16 cellular contexts compared by ENCODE assay signal in genomic region chr1:94929816-94930215, GRCh38. TPM values are rescaled to one million over a fixed set of nuclear protein-coding genes. Genes with fewer than 3 reads are reported as not detected.
DNase-seq lines count a peak whose midpoint lies in the region; ATAC-seq, FAIRE-seq and TF ChIP-seq lines count a peak whose summit lies in the region.
"Had no signal": no experiment of that assay in that cellular context is flagged by ENCODE, and none has a peak within 500 bp of the region (broad histone marks: within the 10 kb centered on the region; RNA-seq: fewer than 3 reads in every experiment).

No MANE protein-coding gene starts in this region.

- in situ Hi-C loops in astrocyte of the cerebellum (cut with HindIII; ENCODE audit: low sequenced_read_pairs), result no loop called here

- peaks cover 8 to 23% of the 10 kb centered on the region in 2 donors for H3K4me1 ChIP-seq in kidney (ENCODE audit: control insufficient read depth in 1 of 2, insufficient read depth in 1 of 2, low read depth in 1 of 2, low read length in 2 of 2)
- no peaks in the 10 kb centered on the region for H3K4me1 ChIP-seq in parathyroid adenoma
- peaks cover 14 to 34% (median 25%) of the 10 kb centered on the region in 4 donors for H3K4me1 ChIP-seq in upper lobe of left lung

- H3K27me3 ChIP-seq in parathyroid adenoma (ENCODE audit: control insufficient read depth, insufficient read depth, low read length), result no peaks in the 10 kb centered on the region
- peaks cover 0 to 10% (median 0%) of the 10 kb centered on the region in 4 donors for H3K27me3 ChIP-seq in upper lobe of left lung

- 83 to 90% methylated on average over 3 of the region's 3 CpGs for WGBS in upper lobe of left lung, 2 donors

- no peak for TF ChIP-seq POLR2A in upper lobe of left lung (IDR thresholded peaks at IDR 0.05)

- intact Hi-C loops in kidney (cut with DNase I), result loop anchor here (10.0 kb wide), 1 partner anchor 65 kb away; no protein-coding TSS in a partner anchor

- ATAC-seq in upper lobe of left lung (ENCODE audit: low FRiP score in 2 of 2) (no peak), GM21529 (IDR thresholded peaks at IDR 0.05; ENCODE audit: unreplicated experiment) (no peak), HG02571 (IDR thresholded peaks at IDR 0.05; ENCODE audit: unreplicated experiment) (no peak)
- ATAC-seq: activated CD8-positive, alpha-beta T cell treated with anti-CD3 and anti-CD28 coated beads for 36 hours had no signal

- H3K4me2 ChIP-seq in parathyroid adenoma (ENCODE audit: low read length), result peak overlapping the region; percentile 50

- no peak for FAIRE-seq in kidney (lab: Jason Lieb, UNC)
- FAIRE-seq: keratinocyte had no signal

- no peak overlapping the region for H2AFZ ChIP-seq in parathyroid adenoma

- no peak for TF ChIP-seq EP300 in upper lobe of left lung (IDR thresholded peaks at IDR 0.05)

- H3K9me3 ChIP-seq in kidney (ENCODE audit: control insufficient read depth in 1 of 2, low read length in 2 of 2) (no peaks in the 10 kb centered on the region), parathyroid adenoma (ENCODE audit: control insufficient read depth, low read length) (no peaks in the 10 kb centered on the region), upper lobe of left lung (no peaks in the 10 kb centered on the region)

- H3K27ac ChIP-seq in kidney (ENCODE audit: low read depth in 2 of 2, low read length in 2 of 2), result peak overlapping the region in 1 of 2 donors; percentile 99
- no peak overlapping the region for H3K27ac ChIP-seq in parathyroid adenoma
- peak overlapping the region; percentile 52 to 99 (median 66) for H3K27ac ChIP-seq in upper lobe of left lung

- H3K36me3 ChIP-seq in kidney (ENCODE audit: control insufficient read depth in 1 of 2, insufficient read depth in 2 of 2, low read length in 2 of 2) (no peaks in the 10 kb centered on the region), parathyroid adenoma (ENCODE audit: control insufficient read depth, insufficient read depth, low read length) (no peaks in the 10 kb centered on the region), upper lobe of left lung (peaks cover 0 to 15% (median 0%) of the 10 kb centered on the region in 4 donors)

- H3K9ac ChIP-seq in kidney (ENCODE audit: low read length in 2 of 2) (peak overlapping the region in 1 of 2 donors; percentile 67), parathyroid adenoma (no peak overlapping the region)

- H3K4me3 ChIP-seq in astrocyte of the cerebellum (ENCODE audit: low read depth, low read length) (peak overlapping the region; percentile 96), kidney (ENCODE audit: low read length in 2 of 2) (peak overlapping the region; percentile 70 to 82), parathyroid adenoma (ENCODE audit: low read depth, low read length) (no peak overlapping the region), upper lobe of left lung (peak overlapping the region in 3 of 4 donors; percentile 70 to 79 (median 72))

- no peaks in the 10 kb centered on the region for H3K79me2 ChIP-seq in parathyroid adenoma

- DNase-seq in astrocyte of the cerebellum (ENCODE audit: low read depth) (no peak), kidney (no peak), upper lobe of left lung (no peak), superior temporal gyrus (ENCODE audit: extremely low spot score) (no peak)
- DNase-seq in activated naive CD4-positive, alpha-beta T cell (lab: John Stamatoyannopoulos, UW), result no peak
- DNase-seq: activated CD8-positive, alpha-beta T cell treated with anti-CD3 and anti-CD28 coated beads for 36 hours; activated effector memory CD4-positive, alpha-beta T cell treated with Interleukin-2 at 50 U/mL for 16 hours; CD4-positive, CD25-positive, alpha-beta regulatory T cell; DND-41; effector CD4-positive, alpha-beta T cell; NCI-H1092 treated with DMSO at 0.1 percent for 48 hours; NCI-H226 had no signal

- TF ChIP-seq CTCF in astrocyte of the cerebellum (IDR thresholded peaks at IDR 0.05; ENCODE audit: low read depth, low read length, missing control alignments) (no peak), kidney (IDR thresholded peaks at IDR 0.05; ENCODE audit: borderline replicate concordance, extremely low read depth, insufficient read depth) (no peak), parathyroid adenoma (IDR thresholded peaks at IDR 0.05) (no peak), upper lobe of left lung (IDR thresholded peaks at IDR 0.05) (no peak)

RNA-seq across cellular contexts. Expression of gene CNN3, which starts 2.9 kb away (rescaled TPM):
- total RNA-seq in kidney (291 TPM), upper lobe of left lung (100 to 1,000 TPM in 5 of 6 donors, 10 to 100 TPM in 1; 60.8 to 209 (median 166) TPM)
- 232 TPM for polyA plus RNA-seq in kidney (ENCODE audit: insufficient read depth, low read depth, low replicate concordance)
